In genomic region chr2:20619624-20620024, GRCh38 we compare ENCODE assay signal across 1 cellular context.
TF ChIP-seq lines count a peak whose summit lies in the region.

No MANE protein-coding gene starts in this region.

TF ChIP-seq in GM23338, 12 proteins besides CTCF, POLR2A, EP300 and RAD21 (continued from another document):
- TF ChIP-seq ZNF462 (CRISPR knock-in tag; IDR thresholded peaks at IDR 0.05) (no peak), NANOG (IDR thresholded peaks at IDR 0.05; ENCODE audit: borderline replicate concordance) (no peak), JUNB (IDR thresholded peaks at IDR 0.05; ENCODE audit: unreplicated experiment) (no peak), STAT1 (IDR thresholded peaks at IDR 0.05; ENCODE audit: unreplicated experiment) (no peak), CREB1 (CRISPR knock-in tag; IDR thresholded peaks at IDR 0.05; ENCODE audit: low read depth) (no peak), EZH2phosphoT487 (IDR thresholded peaks at IDR 0.05; ENCODE audit: unreplicated experiment) (no peak), ETS1 (IDR thresholded peaks at IDR 0.05) (no peak), POLR2AphosphoS5 (IDR thresholded peaks at IDR 0.05; ENCODE audit: low read depth) (no peak), EZH2 (IDR thresholded peaks at IDR 0.05; ENCODE audit: low read depth, unreplicated experiment) (no peak)
